Comparison of ENCODE assay signal across 8 cellular contexts in genomic region chr14:89429206-89430091, GRCh38. TPM values are rescaled to one million over a fixed set of nuclear protein-coding genes. Genes with fewer than 3 reads are reported as not detected.
DNase-seq lines count a peak whose midpoint lies in the region; TF ChIP-seq lines count a peak whose summit lies in the region.

No MANE protein-coding gene starts in this region.

- peaks cover 5% of the 10 kb centered on the region for H3K4me1 ChIP-seq in H9 (ENCODE audit: insufficient read depth, low read length)

- no peak overlapping the region for H4K8ac ChIP-seq in H9 (replicated peaks; ENCODE audit: insufficient read length, low read depth, low read length)

- no peak overlapping the region for H2BK5ac ChIP-seq in H9 (ENCODE audit: insufficient read length, low read length)

- H4K91ac ChIP-seq in H9 (ENCODE audit: insufficient read length, low read depth, low read length): no peak overlapping the region

- DNase-seq in H9 (no peak), NCI-H774 (lab: John Stamatoyannopoulos, UW) (peak; percentile 49), immature natural killer cell (peak in 2 of 3 donors; percentile 33 to 45), HuH-7 (ENCODE audit: low spot score) (no peak), endothelial cell (ENCODE audit: low spot score) (no peak), MG63 (no peak)
- peak; percentile 48 to 58 (median 53) for DNase-seq in stimulated activated CD4-positive, alpha-beta T cell treated with anti-CD3 and anti-CD28 coated beads, Interleukin-12 subunit alpha, Interleukin-12 subunit beta, amount 100 ng/mL, for 48 hours (ENCODE audit: low read depth in 2 of 3, low spot score in 1 of 3)

- H3K4me3 Mint-ChIP-seq in H9 (no peak overlapping the region), immature natural killer cell (peak overlapping the region; percentile 83 to 88 (median 85)), endothelial cell (ENCODE audit: unreplicated experiment) (no peak overlapping the region)
- peak overlapping the region; percentile 79 for H3K4me3 Mint-ChIP-seq in activated naive CD4-positive, alpha-beta T cell treated with anti-CD3 and anti-CD28 coated beads, Interleukin-2, amount 50 U/mL, for 24 hours

- no peak overlapping the region for H3K4me3 ChIP-seq in MG63

- H3K4me2 ChIP-seq in H9 (ENCODE audit: insufficient read depth, insufficient read length, low read length): no peak overlapping the region

- H3K79me1 ChIP-seq in H9 (ENCODE audit: insufficient read depth, low read depth, low read length, poor library complexity, severe bottlenecking): peaks cover 2% of the 10 kb centered on the region

- H3K27ac ChIP-seq in H9 (ENCODE audit: insufficient read length, low read depth, low read length): no peak overlapping the region

- H4K5ac ChIP-seq in H9 (ENCODE audit: insufficient read length, low read depth, low read length): no peak overlapping the region

- H3K27ac Mint-ChIP-seq in H9 (peak overlapping the region; percentile 63 to 96 (median 91)), immature natural killer cell (peak overlapping the region; percentile 90 to 99 (median 94)), endothelial cell (ENCODE audit: unreplicated experiment) (no peak overlapping the region)
- peak overlapping the region; percentile 97 for H3K27ac Mint-ChIP-seq in activated naive CD4-positive, alpha-beta T cell treated with anti-CD3 and anti-CD28 coated beads, Interleukin-2, amount 50 U/mL, for 24 hours

- no peak overlapping the region for H3K56ac ChIP-seq in H9 (ENCODE audit: insufficient read length, low read depth, low read length)

- H2AK5ac ChIP-seq in H9 (ENCODE audit: insufficient read length, low read length): no peak overlapping the region

- TF ChIP-seq CTCF in H9 (conservative IDR thresholded peaks at IDR 0.05): no peak
- TF ChIP-seq CTCF in endothelial cell (IDR thresholded peaks at IDR 0.05; ENCODE audit: unreplicated experiment): no peak

- H3K4me1 Mint-ChIP-seq in H9 (peaks cover 45 to 47% of the 10 kb centered on the region in 2 experiments), immature natural killer cell (peaks cover 81 to 82% of the 10 kb centered on the region in 2 donors), endothelial cell (ENCODE audit: unreplicated experiment) (peaks cover 7% of the 10 kb centered on the region)
- peaks cover 71% of the 10 kb centered on the region for H3K4me1 Mint-ChIP-seq in activated naive CD4-positive, alpha-beta T cell treated with anti-CD3 and anti-CD28 coated beads, Interleukin-2, amount 50 U/mL, for 24 hours

- no peak overlapping the region for H2BK12ac ChIP-seq in H9 (ENCODE audit: insufficient read length, low read depth, low read length)

- H3T11ph ChIP-seq in H9 (ENCODE audit: low read length): no peak overlapping the region

- no peaks in the 10 kb centered on the region for H4K20me1 ChIP-seq in H9 (ENCODE audit: control insufficient read depth, insufficient read depth, insufficient read length)

- H3K23ac ChIP-seq in H9 (ENCODE audit: insufficient read length, low read depth, low read length): no peak overlapping the region

- H2BK15ac ChIP-seq in H9 (ENCODE audit: low read depth, low read length): no peak overlapping the region

- H3K27me3 Mint-ChIP-seq in H9 (ENCODE audit: low read depth) (no peaks in the 10 kb centered on the region; the same call in 1 of the 2 replicates), immature natural killer cell (ENCODE audit: low read depth in 3 of 3) (peaks cover 4 to 7% (median 7%) of the 10 kb centered on the region in 3 donors), endothelial cell (ENCODE audit: unreplicated experiment) (peaks cover 1% of the 10 kb centered on the region)
- H3K27me3 Mint-ChIP-seq in activated naive CD4-positive, alpha-beta T cell treated with anti-CD3 and anti-CD28 coated beads, Interleukin-2, amount 50 U/mL, for 24 hours: no peaks in the 10 kb centered on the region

- no peak overlapping the region for H2BK20ac ChIP-seq in H9 (ENCODE audit: low read depth, low read length, poor library complexity, severe bottlenecking)

- H3K9me3 Mint-ChIP-seq in H9 (no peaks in the 10 kb centered on the region; a peak in 2 of 5 replicates), immature natural killer cell (no peaks in the 10 kb centered on the region), endothelial cell (ENCODE audit: unreplicated experiment) (no peaks in the 10 kb centered on the region)
- no peaks in the 10 kb centered on the region for H3K9me3 Mint-ChIP-seq in activated naive CD4-positive, alpha-beta T cell treated with anti-CD3 and anti-CD28 coated beads, Interleukin-2, amount 50 U/mL, for 24 hours

- peaks cover 2% of the 10 kb centered on the region; the same call in 1 of the 2 replicates for H3K79me2 ChIP-seq in H9 (ENCODE audit: insufficient read depth, low read length)

- no peak overlapping the region for H2BK120ac ChIP-seq in H9 (ENCODE audit: low read depth, low read length, poor library complexity, severe bottlenecking)

- no peak overlapping the region for H3K4ac ChIP-seq in H9 (ENCODE audit: low read depth, low read length)

- no peak overlapping the region for H3K9ac ChIP-seq in H9 (ENCODE audit: extremely low read depth, insufficient read length, low read length)

- H3K9me3 ChIP-seq in H9 (ENCODE audit: control insufficient read depth, low read depth, low read length) (no peaks in the 10 kb centered on the region), MG63 (no peaks in the 10 kb centered on the region)

- no peak overlapping the region for H2AFZ ChIP-seq in H9 (ENCODE audit: low read length)

- peaks cover 3 to 8% (median 5%) of the 10 kb centered on the region in 3 experiments; a peak in 4 of 7 replicates for H3K36me3 Mint-ChIP-seq in H9 (ENCODE audit: insufficient read depth in 1 of 3, low read depth in 3 of 3)
- peaks cover 3% of the 10 kb centered on the region for H3K36me3 Mint-ChIP-seq in activated naive CD4-positive, alpha-beta T cell treated with anti-CD3 and anti-CD28 coated beads, Interleukin-2, amount 50 U/mL, for 24 hours
- peaks cover 0 to under 1% (median 0%) of the 10 kb centered on the region in 3 donors for H3K36me3 Mint-ChIP-seq in immature natural killer cell
- no peaks in the 10 kb centered on the region for H3K36me3 Mint-ChIP-seq in endothelial cell (ENCODE audit: low read depth, unreplicated experiment)

- no peaks in the 10 kb centered on the region for H3K27me3 ChIP-seq in H9 (ENCODE audit: insufficient read depth, low read length)
- H3K27me3 ChIP-seq in MG63: no peaks in the 10 kb centered on the region

- peak overlapping the region; percentile 13 for H3K18ac ChIP-seq in H9 (ENCODE audit: insufficient read length, low read depth, low read length)

- no peaks in the 10 kb centered on the region for H3K36me3 ChIP-seq in MG63

- no peaks in the 10 kb centered on the region for H3K23me2 ChIP-seq in H9 (ENCODE audit: insufficient read length, low read depth, low read length, poor library complexity, severe bottlenecking)

- no peak overlapping the region for H3K14ac ChIP-seq in H9 (ENCODE audit: insufficient read depth, low read length)

- no CpG with 5 or more reads among the region's 14 CpGs for WGBS in H9 (ENCODE audit: extremely low coverage, insufficient read length, low lambda C conversion rate)

RNA-seq across cellular contexts. Expression of gene FOXN3, which starts 12.4 kb away (rescaled TPM):
- total RNA-seq in H9 (2021): 114 and 125 TPM in 2 replicates
- 100 to 1,000 TPM in 2 of 3 donors, 10 to 100 TPM in 1; 88.6 to 150 (median 102) TPM for polyA plus RNA-seq in immature natural killer cell
- total RNA-seq in endothelial cell (ENCODE audit: unreplicated experiment): 108 TPM
- 1.4 and 1.6 TPM in 2 replicates for total RNA-seq in MG63 (2014; rRNA removed; shearing (Covaris generic); ENCODE audit: low replicate concordance)

Comparison
In these comparisons a context has a peak if more than half of its experiments do, and no peak if none do; other contexts are left out.
1. DNase-seq: peak in NCI-H774 (single experiment), immature natural killer cell (2 of 3) and stimulated activated CD4-positive, alpha-beta T cell treated with anti-CD3 and anti-CD28 coated beads, Interleukin-12 subunit alpha, Interleukin-12 subunit beta, amount 100 ng/mL, for 48 hours (3 of 3); none in H9 (single experiment), HuH-7 (single experiment), endothelial cell (single experiment) and MG63 (single experiment).
2. H3K4me3 Mint-ChIP-seq: peak in activated naive CD4-positive, alpha-beta T cell treated with anti-CD3 and anti-CD28 coated beads, Interleukin-2, amount 50 U/mL, for 24 hours (single experiment) and immature natural killer cell (5 of 5); none in H9 (0 of 2) and endothelial cell (single experiment).
3. RNA of gene FOXN3, which starts 12.4 kb away (total RNA-seq): 114 to 125 TPM in H9 and 108 TPM in endothelial cell (single experiment); 1.4 to 1.6 TPM in MG63; every median in the first group is over 10 times any median in the second.